1 cellular context compared by ENCODE assay signal in the genomic region with DNA sequence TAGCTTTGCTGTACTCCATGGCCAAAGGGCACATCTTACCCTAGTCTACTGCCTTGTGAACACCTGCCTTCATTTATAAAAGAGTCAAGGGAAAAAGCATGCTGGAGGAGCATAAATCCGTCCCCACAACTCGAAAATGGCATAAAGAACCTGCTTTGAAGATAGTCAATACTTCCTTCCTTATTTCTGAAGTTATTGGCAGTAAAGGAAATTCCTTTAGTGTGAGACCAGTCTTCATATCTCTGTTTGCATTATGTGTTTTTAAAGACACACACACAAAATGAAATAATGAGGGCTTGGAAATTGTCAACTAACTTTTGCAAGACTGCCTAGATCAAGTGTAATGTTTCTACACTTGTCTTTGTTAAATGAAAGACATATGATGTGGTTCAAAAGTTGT.
TF ChIP-seq lines count a peak whose summit lies in the region.

No MANE protein-coding gene starts in this region.

TF ChIP-seq in IMR-90, 13 proteins besides CTCF, POLR2A, EP300 and RAD21 (continued from another document):
- TF ChIP-seq MXI1 (IDR thresholded peaks at IDR 0.05; ENCODE audit: borderline replicate concordance, low read depth, low read length), result no peak
- TF ChIP-seq SMC3 (IDR thresholded peaks at IDR 0.05; ENCODE audit: low read depth, low read length), result no peak
